Comparison of ENCODE assay signal across 8 cellular contexts in the genomic region with DNA sequence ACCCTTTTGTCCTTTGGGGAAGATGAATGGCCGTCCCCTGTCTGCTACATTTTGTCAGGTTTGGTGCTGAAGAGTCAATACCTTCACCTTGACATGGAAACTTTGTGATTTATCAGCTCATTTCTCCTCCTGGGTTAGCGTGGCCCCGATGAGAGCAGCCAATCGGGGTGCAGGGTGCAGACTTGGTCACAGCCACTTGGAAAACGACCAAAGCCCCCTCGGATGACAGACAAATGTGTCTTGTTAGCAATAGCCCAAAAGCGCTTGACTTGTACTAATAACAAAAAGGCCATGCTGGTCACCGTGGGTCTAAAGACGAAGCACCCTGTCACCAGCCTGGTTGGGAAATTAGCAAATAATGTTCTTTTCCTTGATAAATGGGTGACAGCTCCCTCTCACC.
"Had no signal": no experiment of that assay in that cellular context is flagged by ENCODE, and none has a peak within 500 bp of the region (broad histone marks: within the 10 kb centered on the region; RNA-seq: fewer than 3 reads in every experiment).

No MANE protein-coding gene starts in this region.

- H3K4me1 ChIP-seq: HAP-1 had no signal

- H3K4me3 ChIP-seq: GM23248, HAP-1 had no signal

- DNase-seq: GM23248, GOT3, H7, HFFc6, KBM-7 had no signal

- ATAC-seq: HCT116, HepG2 had no signal

- H3K9me3 ChIP-seq: HAP-1 had no signal

- H3K27ac ChIP-seq: GM23248 had no signal
